1 cellular context compared by ENCODE assay signal in genomic region chr1:20486457-20487235, GRCh38.
TF ChIP-seq lines count a peak whose summit lies in the region.

No MANE protein-coding gene starts in this region.

TF ChIP-seq in HEK293, 187 proteins besides CTCF, POLR2A, EP300 and RAD21 (continued from another document and continues in another):
- TF ChIP-seq PRDM10 (tag by site-specific recombination; IDR thresholded peaks at IDR 0.05) (peak; percentile 66), ZNF660 (tag by site-specific recombination; IDR thresholded peaks at IDR 0.05) (0 out of 2 replicates have a peak, but pooled peaks have one; percentile 48), ZNF843 (tag by site-specific recombination; IDR thresholded peaks at IDR 0.05) (peak; percentile 11; the same call in 1 of the 2 replicates), ZNF768 (tag by site-specific recombination; IDR thresholded peaks at IDR 0.05) (no peak), ZEB2 (tag by site-specific recombination; IDR thresholded peaks at IDR 0.05) (no peak; the same call in 1 of the 2 replicates), ZBTB7A (tag by site-specific recombination; IDR thresholded peaks at IDR 0.05; ENCODE audit: low read depth) (peak; percentile 86), BCL11A (tag by site-specific recombination; IDR thresholded peaks at IDR 0.05; ENCODE audit: low read depth) (peak; percentile 67; the same call in 1 of the 2 replicates), ZNF302 (tag by site-specific recombination; IDR thresholded peaks at IDR 0.05; ENCODE audit: low read depth) (no peak), ZNF23 (tag by site-specific recombination; IDR thresholded peaks at IDR 0.05; ENCODE audit: borderline replicate concordance) (no peak), ZBTB6 (tag by site-specific recombination; IDR thresholded peaks at IDR 0.05) (no peak), ZNF184 (tag by site-specific recombination; IDR thresholded peaks at IDR 0.05) (no peak), ZNF510 (tag by site-specific recombination; IDR thresholded peaks at IDR 0.05; ENCODE audit: insufficient replicate concordance) (no peak), KLF16 (tag by site-specific recombination; IDR thresholded peaks at IDR 0.05) (peak; percentile 75; the same call in 1 of the 2 replicates), ZNF362 (tag by site-specific recombination; IDR thresholded peaks at IDR 0.05) (no peak), TCF7L2 (IDR thresholded peaks at IDR 0.05; ENCODE audit: borderline replicate concordance, low read depth, low read length) (no peak), HIC1 (tag by site-specific recombination; IDR thresholded peaks at IDR 0.05) (0 out of 2 replicates have a peak, but pooled peaks have one; percentile 12), GLI2 (tag by site-specific recombination; IDR thresholded peaks at IDR 0.05; ENCODE audit: borderline replicate concordance, low read depth) (no peak), ZNF596 (tag by site-specific recombination; IDR thresholded peaks at IDR 0.05) (no peak), ZNF529 (tag by site-specific recombination; IDR thresholded peaks at IDR 0.05; ENCODE audit: insufficient replicate concordance) (no peak), ZNF292 (tag by site-specific recombination; IDR thresholded peaks at IDR 0.05; ENCODE audit: borderline replicate concordance, low read depth) (no peak), KLF1 (tag by site-specific recombination; IDR thresholded peaks at IDR 0.05) (peak; percentile 66), REPIN1 (tag by site-specific recombination; IDR thresholded peaks at IDR 0.05; ENCODE audit: low read depth) (peak; percentile 54; the same call in 1 of the 2 replicates), ZNF610 (tag by site-specific recombination; IDR thresholded peaks at IDR 0.05; ENCODE audit: borderline replicate concordance) (no peak), ZNF311 (tag by site-specific recombination; IDR thresholded peaks at IDR 0.05; ENCODE audit: borderline replicate concordance) (no peak), ZNF133 (tag by site-specific recombination; IDR thresholded peaks at IDR 0.05) (no peak), ZNF558 (tag by site-specific recombination; IDR thresholded peaks at IDR 0.05) (no peak), ZNF138 (tag by site-specific recombination; IDR thresholded peaks at IDR 0.05; ENCODE audit: borderline replicate concordance) (no peak), ZNF10 (tag by site-specific recombination; IDR thresholded peaks at IDR 0.05) (peak; percentile 12; the same call in 1 of the 2 replicates), ZNF48 (tag by site-specific recombination; IDR thresholded peaks at IDR 0.05) (no peak), ZNF155 (tag by site-specific recombination; IDR thresholded peaks at IDR 0.05) (no peak), ZNF341 (tag by site-specific recombination; IDR thresholded peaks at IDR 0.05; ENCODE audit: low read depth) (no peak; the same call in 1 of the 2 replicates), PATZ1 (tag by site-specific recombination; IDR thresholded peaks at IDR 0.05) (peak; percentile 78), ZNF548 (tag by site-specific recombination; IDR thresholded peaks at IDR 0.05) (peak; percentile 86), ZNF132 (tag by site-specific recombination; IDR thresholded peaks at IDR 0.05; ENCODE audit: borderline replicate concordance) (no peak), KLF7 (tag by site-specific recombination; IDR thresholded peaks at IDR 0.05; ENCODE audit: borderline replicate concordance) (peak; percentile 75; the same call in 1 of the 2 replicates), ZNF350 (tag by site-specific recombination; IDR thresholded peaks at IDR 0.05) (no peak), SP3 (tag by site-specific recombination; IDR thresholded peaks at IDR 0.05) (peak; percentile 7; the same call in 1 of the 2 replicates), ZNF146 (tag by site-specific recombination; IDR thresholded peaks at IDR 0.05) (0 out of 2 replicates have a peak, but pooled peaks have one; percentile 12), ZNF24 (tag by site-specific recombination; IDR thresholded peaks at IDR 0.05) (no peak; the same call in 1 of the 2 replicates), ZNF747 (tag by site-specific recombination; IDR thresholded peaks at IDR 0.05) (no peak), ZNF501 (tag by site-specific recombination; IDR thresholded peaks at IDR 0.05) (peak; percentile 45), ZNF623 (tag by site-specific recombination; IDR thresholded peaks at IDR 0.05) (no peak), GLIS2 (tag by site-specific recombination; IDR thresholded peaks at IDR 0.05) (peak; percentile 95), ZNF26 (tag by site-specific recombination; IDR thresholded peaks at IDR 0.05) (no peak), ZNF544 (tag by site-specific recombination; IDR thresholded peaks at IDR 0.05) (no peak), ZNF214 (tag by site-specific recombination; IDR thresholded peaks at IDR 0.05; ENCODE audit: borderline replicate concordance) (no peak), ZNF112 (tag by site-specific recombination; IDR thresholded peaks at IDR 0.05) (no peak), ZNF518A (tag by site-specific recombination; conservative IDR thresholded peaks at IDR 0.05; ENCODE audit: low read depth) (no peak), ZNF830 (tag by site-specific recombination; IDR thresholded peaks at IDR 0.05; ENCODE audit: low read depth) (no peak), GLIS1 (tag by site-specific recombination; IDR thresholded peaks at IDR 0.05) (peak; percentile 93), HOXD13 (CRISPR knock-in tag; IDR thresholded peaks at IDR 0.05; ENCODE audit: borderline replicate concordance) (no peak), ZNF658 (tag by site-specific recombination; IDR thresholded peaks at IDR 0.05) (no peak), ZSCAN16 (tag by site-specific recombination; IDR thresholded peaks at IDR 0.05) (0 out of 2 replicates have a peak, but pooled peaks have one; percentile 42), OSR2 (tag by site-specific recombination; IDR thresholded peaks at IDR 0.05) (no peak)
